ENCODE assay signal across 2 cellular contexts in genomic region chr19:18742838-18743237, GRCh38.
TF ChIP-seq lines count a peak whose summit lies in the region.

No MANE protein-coding gene starts in this region.

TF ChIP-seq in K562, 482 proteins besides CTCF, POLR2A, EP300 and RAD21 (continues in another document):
- TF ChIP-seq SRF (CRISPR knock-in tag; IDR thresholded peaks at IDR 0.05) = no peak
- no peak for TF ChIP-seq RUNX1 (IDR thresholded peaks at IDR 0.05; ENCODE audit: low read depth)
- no peak for TF ChIP-seq ZNF316 (IDR thresholded peaks at IDR 0.05)
- TF ChIP-seq, protein P1, sequence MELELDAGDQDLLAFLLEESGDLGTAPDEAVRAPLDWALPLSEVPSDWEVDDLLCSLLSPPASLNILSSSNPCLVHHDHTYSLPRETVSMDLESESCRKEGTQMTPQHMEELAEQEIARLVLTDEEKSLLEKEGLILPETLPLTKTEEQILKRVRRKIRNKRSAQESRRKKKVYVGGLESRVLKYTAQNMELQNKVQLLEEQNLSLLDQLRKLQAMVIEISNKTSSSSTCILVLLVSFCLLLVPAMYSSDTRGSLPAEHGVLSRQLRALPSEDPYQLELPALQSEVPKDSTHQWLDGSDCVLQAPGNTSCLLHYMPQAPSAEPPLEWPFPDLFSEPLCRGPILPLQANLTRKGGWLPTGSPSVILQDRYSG (tag; conservative IDR thresholded peaks at IDR 0.05; ENCODE audit: low read depth) = no peak
- TF ChIP-seq, protein P2, sequence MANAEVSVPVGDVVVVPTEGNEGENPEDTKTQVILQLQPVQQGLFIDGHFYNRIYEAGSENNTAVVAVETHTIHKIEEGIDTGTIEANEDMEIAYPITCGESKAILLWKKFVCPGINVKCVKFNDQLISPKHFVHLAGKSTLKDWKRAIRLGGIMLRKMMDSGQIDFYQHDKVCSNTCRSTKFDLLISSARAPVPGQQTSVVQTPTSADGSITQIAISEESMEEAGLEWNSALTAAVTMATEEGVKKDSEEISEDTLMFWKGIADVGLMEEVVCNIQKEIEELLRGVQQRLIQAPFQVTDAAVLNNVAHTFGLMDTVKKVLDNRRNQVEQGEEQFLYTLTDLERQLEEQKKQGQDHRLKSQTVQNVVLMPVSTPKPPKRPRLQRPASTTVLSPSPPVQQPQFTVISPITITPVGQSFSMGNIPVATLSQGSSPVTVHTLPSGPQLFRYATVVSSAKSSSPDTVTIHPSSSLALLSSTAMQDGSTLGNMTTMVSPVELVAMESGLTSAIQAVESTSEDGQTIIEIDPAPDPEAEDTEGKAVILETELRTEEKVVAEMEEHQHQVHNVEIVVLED (CRISPR knock-in tag; IDR thresholded peaks at IDR 0.05) = no peak
- no peak for TF ChIP-seq CBX5 (IDR thresholded peaks at IDR 0.05; ENCODE audit: borderline replicate concordance, low read depth)
- no peak for TF ChIP-seq TCF7L2 (IDR thresholded peaks at IDR 0.05; ENCODE audit: low read depth, low read length)
- TF ChIP-seq ARHGAP35 (IDR thresholded peaks at IDR 0.05; ENCODE audit: partially characterized antibody) = peak; percentile 12
- TF ChIP-seq WHSC1 (IDR thresholded peaks at IDR 0.05; ENCODE audit: low read length) = no peak
- no peak for TF ChIP-seq BRCA1 (IDR thresholded peaks at IDR 0.05)
- TF ChIP-seq BRCA1 (CRISPR knock-in tag; IDR thresholded peaks at IDR 0.05) = 0 out of 2 replicates have a peak, but pooled peaks have one; percentile 59
- no peak for TF ChIP-seq PHF8 (IDR thresholded peaks at IDR 0.05; ENCODE audit: borderline replicate concordance, low read length)
- no peak for TF ChIP-seq NONO (IDR thresholded peaks at IDR 0.05; ENCODE audit: low read depth in 2 of 2, low read length in 1 of 2)
- TF ChIP-seq, protein P3, sequence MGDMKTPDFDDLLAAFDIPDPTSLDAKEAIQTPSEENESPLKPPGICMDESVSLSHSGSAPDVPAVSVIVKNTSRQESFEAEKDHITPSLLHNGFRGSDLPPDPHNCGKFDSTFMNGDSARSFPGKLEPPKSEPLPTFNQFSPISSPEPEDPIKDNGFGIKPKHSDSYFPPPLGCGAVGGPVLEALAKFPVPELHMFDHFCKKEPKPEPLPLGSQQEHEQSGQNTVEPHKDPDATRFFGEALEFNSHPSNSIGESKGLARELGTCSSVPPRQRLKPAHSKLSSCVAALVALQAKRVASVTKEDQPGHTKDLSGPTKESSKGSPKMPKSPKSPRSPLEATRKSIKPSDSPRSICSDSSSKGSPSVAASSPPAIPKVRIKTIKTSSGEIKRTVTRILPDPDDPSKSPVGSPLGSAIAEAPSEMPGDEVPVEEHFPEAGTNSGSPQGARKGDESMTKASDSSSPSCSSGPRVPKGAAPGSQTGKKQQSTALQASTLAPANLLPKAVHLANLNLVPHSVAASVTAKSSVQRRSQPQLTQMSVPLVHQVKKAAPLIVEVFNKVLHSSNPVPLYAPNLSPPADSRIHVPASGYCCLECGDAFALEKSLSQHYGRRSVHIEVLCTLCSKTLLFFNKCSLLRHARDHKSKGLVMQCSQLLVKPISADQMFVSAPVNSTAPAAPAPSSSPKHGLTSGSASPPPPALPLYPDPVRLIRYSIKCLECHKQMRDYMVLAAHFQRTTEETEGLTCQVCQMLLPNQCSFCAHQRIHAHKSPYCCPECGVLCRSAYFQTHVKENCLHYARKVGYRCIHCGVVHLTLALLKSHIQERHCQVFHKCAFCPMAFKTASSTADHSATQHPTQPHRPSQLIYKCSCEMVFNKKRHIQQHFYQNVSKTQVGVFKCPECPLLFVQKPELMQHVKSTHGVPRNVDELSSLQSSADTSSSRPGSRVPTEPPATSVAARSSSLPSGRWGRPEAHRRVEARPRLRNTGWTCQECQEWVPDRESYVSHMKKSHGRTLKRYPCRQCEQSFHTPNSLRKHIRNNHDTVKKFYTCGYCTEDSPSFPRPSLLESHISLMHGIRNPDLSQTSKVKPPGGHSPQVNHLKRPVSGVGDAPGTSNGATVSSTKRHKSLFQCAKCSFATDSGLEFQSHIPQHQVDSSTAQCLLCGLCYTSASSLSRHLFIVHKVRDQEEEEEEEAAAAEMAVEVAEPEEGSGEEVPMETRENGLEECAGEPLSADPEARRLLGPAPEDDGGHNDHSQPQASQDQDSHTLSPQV (IDR thresholded peaks at IDR 0.05) = no peak
- TF ChIP-seq KDM5B (IDR thresholded peaks at IDR 0.05; ENCODE audit: insufficient replicate concordance, low read depth, low read length) = peak; percentile 26
- TF ChIP-seq POU5F1 (IDR thresholded peaks at IDR 0.05; ENCODE audit: borderline replicate concordance, low read depth, low read length, partially characterized antibody) = no peak
- TF ChIP-seq, protein P4, sequence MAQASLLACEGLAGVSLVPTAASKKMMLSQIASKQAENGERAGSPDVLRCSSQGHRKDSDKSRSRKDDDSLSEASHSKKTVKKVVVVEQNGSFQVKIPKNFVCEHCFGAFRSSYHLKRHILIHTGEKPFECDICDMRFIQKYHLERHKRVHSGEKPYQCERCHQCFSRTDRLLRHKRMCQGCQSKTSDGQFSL (CRISPR knock-in tag; IDR thresholded peaks at IDR 0.05) = no peak
- TF ChIP-seq, protein P4 (tag; IDR thresholded peaks at IDR 0.05) = no peak
- TF ChIP-seq CREB5 (CRISPR knock-in tag; IDR thresholded peaks at IDR 0.05) = no peak
- TF ChIP-seq ZNF140 (CRISPR knock-in tag; IDR thresholded peaks at IDR 0.05) = no peak
- TF ChIP-seq, protein P5, sequence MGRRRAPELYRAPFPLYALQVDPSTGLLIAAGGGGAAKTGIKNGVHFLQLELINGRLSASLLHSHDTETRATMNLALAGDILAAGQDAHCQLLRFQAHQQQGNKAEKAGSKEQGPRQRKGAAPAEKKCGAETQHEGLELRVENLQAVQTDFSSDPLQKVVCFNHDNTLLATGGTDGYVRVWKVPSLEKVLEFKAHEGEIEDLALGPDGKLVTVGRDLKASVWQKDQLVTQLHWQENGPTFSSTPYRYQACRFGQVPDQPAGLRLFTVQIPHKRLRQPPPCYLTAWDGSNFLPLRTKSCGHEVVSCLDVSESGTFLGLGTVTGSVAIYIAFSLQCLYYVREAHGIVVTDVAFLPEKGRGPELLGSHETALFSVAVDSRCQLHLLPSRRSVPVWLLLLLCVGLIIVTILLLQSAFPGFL (CRISPR knock-in tag; IDR thresholded peaks at IDR 0.05) = no peak

TF ChIP-seq in HepG2, 621 proteins besides CTCF, POLR2A, EP300 and RAD21:
- 0 out of 2 replicates have a peak, but pooled peaks have one; percentile 9 for TF ChIP-seq ZFY (CRISPR knock-in tag; IDR thresholded peaks at IDR 0.05)
- TF ChIP-seq, protein P6, sequence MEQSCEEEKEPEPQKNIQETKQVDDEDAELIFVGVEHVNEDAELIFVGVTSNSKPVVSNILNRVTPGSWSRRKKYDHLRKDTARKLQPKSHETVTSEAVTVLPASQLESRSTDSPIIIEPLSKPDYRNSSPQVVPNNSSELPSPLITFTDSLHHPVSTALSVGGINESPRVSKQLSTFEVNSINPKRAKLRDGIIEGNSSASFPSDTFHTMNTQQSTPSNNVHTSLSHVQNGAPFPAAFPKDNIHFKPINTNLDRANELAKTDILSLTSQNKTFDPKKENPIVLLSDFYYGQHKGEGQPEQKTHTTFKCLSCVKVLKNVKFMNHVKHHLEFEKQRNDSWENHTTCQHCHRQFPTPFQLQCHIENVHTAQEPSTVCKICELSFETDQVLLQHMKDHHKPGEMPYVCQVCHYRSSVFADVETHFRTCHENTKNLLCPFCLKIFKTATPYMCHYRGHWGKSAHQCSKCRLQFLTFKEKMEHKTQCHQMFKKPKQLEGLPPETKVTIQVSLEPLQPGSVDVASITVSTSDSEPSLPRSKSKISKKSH (CRISPR knock-in tag; IDR thresholded peaks at IDR 0.05; ENCODE audit: borderline replicate concordance) = no peak
TF ChIP-seq in HepG2: peak in this region for 1.
